12 cellular contexts compared by ENCODE assay signal in the genomic region with DNA sequence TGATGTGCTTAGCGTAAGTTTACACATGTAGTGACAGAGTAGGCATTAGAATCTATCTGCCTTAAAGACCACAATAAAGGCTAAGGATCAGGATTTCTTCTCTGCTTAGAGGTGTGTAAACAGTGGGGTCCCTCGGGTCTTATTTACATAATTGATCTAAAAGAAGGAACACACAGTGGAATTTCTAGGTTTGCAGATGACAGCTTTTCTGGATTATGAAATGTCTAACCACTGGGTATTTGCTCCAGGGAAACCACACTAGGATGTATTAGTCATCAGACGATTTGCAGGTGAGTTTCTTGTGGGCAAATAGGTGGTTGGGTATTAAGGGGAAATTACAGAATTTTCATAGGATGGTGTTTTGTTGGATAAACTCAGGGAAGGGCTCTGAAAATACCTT.
"Had no signal": no experiment of that assay in that cellular context is flagged by ENCODE, and none has a peak within 500 bp of the region (broad histone marks: within the 10 kb centered on the region; RNA-seq: fewer than 3 reads in every experiment).

No MANE protein-coding gene starts in this region.

- DNase-seq: activated naive CD4-positive, alpha-beta T cell treated with Interleukin-2 at 50 U/mL for 16 hours; central memory CD4-positive, alpha-beta T cell; effector memory CD4-positive, alpha-beta T cell; erythroblast; glutamatergic neuron; mucosa of descending colon; naive thymus-derived CD8-positive, alpha-beta T cell; psoas muscle; stimulated activated CD4-positive, alpha-beta T cell treated with anti-CD3 and anti-CD28 coated beads, Interleukin-12 subunit alpha, Interleukin-12 subunit beta, amount 100 ng/mL, for 4 hours; stimulated activated naive CD4-positive, alpha-beta T cell; T-helper 9 cell had no signal

- H3K9me3 ChIP-seq: mucosa of descending colon, psoas muscle had no signal

- H3K27ac ChIP-seq: psoas muscle had no signal

- H3K4me3 ChIP-seq: mucosa of descending colon, psoas muscle had no signal

- ATAC-seq: left lobe of liver; mucosa of descending colon; naive thymus-derived CD8-positive, alpha-beta T cell; psoas muscle had no signal
